ENCODE assay signal across 25 cellular contexts in the genomic region with DNA sequence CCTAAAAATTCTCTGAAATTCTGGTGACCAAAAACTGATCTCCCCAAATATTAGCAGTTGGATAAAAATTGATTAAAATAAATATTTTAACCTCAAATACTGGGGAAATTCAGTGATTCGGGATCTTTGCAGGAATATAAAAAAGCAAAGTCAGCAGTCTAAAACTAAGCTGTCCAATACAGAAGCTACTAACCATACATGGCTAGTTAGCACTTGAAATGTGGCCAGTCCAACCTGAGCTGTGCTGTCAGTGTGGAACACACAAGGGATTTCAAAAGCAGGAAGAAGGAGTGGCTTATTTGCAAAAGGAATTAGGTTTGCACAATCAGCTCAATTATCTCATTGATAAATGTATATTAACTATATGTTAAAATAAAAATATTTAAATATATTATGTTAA.
"Had no signal": no experiment of that assay in that cellular context is flagged by ENCODE, and none has a peak within 500 bp of the region (broad histone marks: within the 10 kb centered on the region; RNA-seq: fewer than 3 reads in every experiment).

No MANE protein-coding gene starts in this region.

- H3K9me3 ChIP-seq: breast epithelium, left lung, stomach, transverse colon had no signal

- H3K27ac Mint-ChIP-seq: activated naive CD8-positive, alpha-beta T cell treated with anti-CD3 and anti-CD28 coated beads for 36 hours; activated T-helper 2 cell treated with anti-CD3 and anti-CD28 coated beads, Interferon-gamma antibody, Interleukin-2, Interleukin-4, amounts not matched to agents 10 μg/mL and 5 μg/mL and 100 μg/mL, durations not matched to agents 14 hours and 24 hours and 36 hours; immature natural killer cell; naive B cell; stimulated activated memory B cell treated with anti-CD40 and anti-IgM and Interleukin-4, amounts not matched to agents 10 μg/mL and 1 μg/mL and 100 μg/mL, for 72 hours had no signal

- DNase-seq: activated CD4-positive, alpha-beta T cell treated with anti-CD3 and anti-CD28 coated beads for 4 hours; activated CD4-positive, alpha-beta T cell treated with anti-CD3 and anti-CD28 coated beads, Interleukin-2, amount 50 U/mL, for 48 hours; activated CD4-positive, CD25-positive, alpha-beta regulatory T cell; activated CD8-positive, alpha-beta memory T cell treated with anti-CD3 and anti-CD28 coated beads, Interleukin-2, amount 50 U/mL, for 48 hours; activated naive CD4-positive, alpha-beta T cell; activated naive CD8-positive, alpha-beta T cell treated with anti-CD3 and anti-CD28 coated beads for 36 hours; activated T-cell treated with anti-CD3 and anti-CD28 coated beads, Interleukin-2, amount 50 U/mL, for 4 hours; glutamatergic neuron; immature natural killer cell; kidney glomerular epithelial cell; left lung; naive B cell; occipital lobe; posterior cingulate gyrus; small intestine; stimulated activated CD4-positive, alpha-beta T cell treated with anti-CD3 and anti-CD28 coated beads, Interleukin-2, amount 100 ng/mL, for 24 hours; stomach; transverse colon had no signal

- H3K4me2 ChIP-seq: hepatocyte had no signal

- H3K9me3 Mint-ChIP-seq: activated naive CD8-positive, alpha-beta T cell treated with anti-CD3 and anti-CD28 coated beads for 36 hours; activated T-cell treated with anti-CD3 and anti-CD28 coated beads, Interleukin-2, amount 50 U/mL, for 4 hours; activated T-helper 2 cell treated with anti-CD3 and anti-CD28 coated beads, Interferon-gamma antibody, Interleukin-2, Interleukin-4, amounts not matched to agents 10 μg/mL and 5 μg/mL and 100 μg/mL, durations not matched to agents 14 hours and 24 hours and 36 hours; stimulated activated memory B cell treated with anti-CD40 and anti-IgM and Interleukin-4, amounts not matched to agents 10 μg/mL and 1 μg/mL and 100 μg/mL, for 72 hours had no signal

- H3K27me3 ChIP-seq: breast epithelium, hepatocyte, left lung, stomach, transverse colon had no signal

- H2AFZ ChIP-seq: hepatocyte had no signal

- H3K36me3 ChIP-seq: breast epithelium, left lung, stomach, transverse colon had no signal

- H3K36me3 Mint-ChIP-seq: activated naive CD8-positive, alpha-beta T cell treated with anti-CD3 and anti-CD28 coated beads for 36 hours; immature natural killer cell had no signal

- H3K4me1 ChIP-seq: breast epithelium, left lung had no signal

- H3K4me3 Mint-ChIP-seq: activated naive CD8-positive, alpha-beta T cell treated with anti-CD3 and anti-CD28 coated beads for 36 hours; activated T-cell treated with anti-CD3 and anti-CD28 coated beads, Interleukin-2, amount 50 U/mL, for 4 hours; immature natural killer cell; naive B cell; neural crest cell; stimulated activated memory B cell treated with anti-CD40 and anti-IgM and Interleukin-4, amounts not matched to agents 10 μg/mL and 1 μg/mL and 100 μg/mL, for 72 hours had no signal

- H3K27me3 Mint-ChIP-seq: stimulated activated memory B cell treated with anti-CD40 and anti-IgM and Interleukin-4, amounts not matched to agents 10 μg/mL and 1 μg/mL and 100 μg/mL, for 72 hours had no signal

- H3K27ac ChIP-seq: breast epithelium, coronary artery, hepatocyte, left lung, stomach, transverse colon had no signal

- H3K4me3 ChIP-seq: breast epithelium, coronary artery, hepatocyte, left lung, lung, stomach, transverse colon had no signal

- ATAC-seq: activated T-cell treated with anti-CD3 and anti-CD28 coated beads, Interleukin-2, amount 50 U/mL, for 4 hours; left lung; stimulated activated memory B cell treated with anti-CD40 and anti-IgM and Interleukin-4, amounts not matched to agents 10 μg/mL and 1 μg/mL and 100 μg/mL, for 72 hours had no signal

- H3K4me1 Mint-ChIP-seq: activated naive CD8-positive, alpha-beta T cell treated with anti-CD3 and anti-CD28 coated beads for 36 hours; naive B cell; neural crest cell had no signal
